ENCODE assay signal across 12 cellular contexts in genomic region chr9:128008171-128008570, GRCh38. TPM values are rescaled to one million over a fixed set of nuclear protein-coding genes. Genes with fewer than 3 reads are reported as not detected.
DNase-seq lines count a peak whose midpoint lies in the region; ATAC-seq, FAIRE-seq and TF ChIP-seq lines count a peak whose summit lies in the region.
"Had no signal": no experiment of that assay in that cellular context is flagged by ENCODE, and none has a peak within 500 bp of the region (broad histone marks: within the 10 kb centered on the region; RNA-seq: fewer than 3 reads in every experiment).

No MANE protein-coding gene starts in this region.

- DNase-seq in activated naive CD4-positive, alpha-beta T cell (lab: John Stamatoyannopoulos, UW) = no peak
- DNase-seq in Peyer's patch (no peak), H1 (ENCODE audit: low read depth in 1 of 2, low spot score in 2 of 2) (no peak), NOMO-1 treated with DMSO at 0.1 percent for 48 hours (lab: John Stamatoyannopoulos, UW; ENCODE audit: unreplicated experiment) (no peak), DMS 273 treated with DMSO at 0.1 percent for 48 hours (lab: John Stamatoyannopoulos, UW) (no peak), sciatic nerve (ENCODE audit: low spot score) (no peak)
- DNase-seq: islet precursor cell, NCI-H2171 had no signal

- no peak overlapping the region for H2BK5ac ChIP-seq in H1 (ENCODE audit: low read depth, low read length)

- H3K4me3 Mint-ChIP-seq in activated naive CD4-positive, alpha-beta T cell treated with anti-CD3 and anti-CD28 coated beads, Interleukin-2, amount 50 U/mL, for 24 hours = peak overlapping the region; percentile 85

- no peaks in the 10 kb centered on the region for H4K20me1 ChIP-seq in H1 (replicated peaks in 1 of 2; ENCODE audit: control insufficient read depth in 1 of 2, insufficient read depth in 2 of 2, low read length in 2 of 2)

- H3K27me3 ChIP-seq in Peyer's patch = no peaks in the 10 kb centered on the region
- no peaks in the 10 kb centered on the region for H3K27me3 ChIP-seq in H1 (replicated peaks in 1 of 4; ENCODE audit: control insufficient read depth in 3 of 4, extremely low read depth in 1 of 4, insufficient read depth in 3 of 4, low read length in 3 of 4)
- no peaks in the 10 kb centered on the region for H3K27me3 ChIP-seq in thymus (ENCODE audit: control insufficient read depth, insufficient read depth)

- no peak overlapping the region for H3K4ac ChIP-seq in H1 (replicated peaks; ENCODE audit: insufficient read length, low read depth, low read length)

- POLR2A ChIA-PET in H1 (lab: Charles Lee; ENCODE audit: partially characterized antibody) = no interaction called here

- no peak overlapping the region for H2BK12ac ChIP-seq in H1 (ENCODE audit: low read depth, low read length)

- H3K36me3 ChIP-seq in Peyer's patch (no peaks in the 10 kb centered on the region), H1 (ENCODE audit: control insufficient read depth in 2 of 4, insufficient read depth in 4 of 4, low read length in 3 of 4) (no peaks in the 10 kb centered on the region), thymus (ENCODE audit: control insufficient read depth, insufficient read depth) (no peaks in the 10 kb centered on the region)

- no peaks in the 10 kb centered on the region for H3K27me3 Mint-ChIP-seq in activated naive CD4-positive, alpha-beta T cell treated with anti-CD3 and anti-CD28 coated beads, Interleukin-2, amount 50 U/mL, for 24 hours

- no peaks in the 10 kb centered on the region for H3K9me3 Mint-ChIP-seq in activated naive CD4-positive, alpha-beta T cell treated with anti-CD3 and anti-CD28 coated beads, Interleukin-2, amount 50 U/mL, for 24 hours

- H3K4me1 Mint-ChIP-seq in activated naive CD4-positive, alpha-beta T cell treated with anti-CD3 and anti-CD28 coated beads, Interleukin-2, amount 50 U/mL, for 24 hours = peaks cover 72% of the 10 kb centered on the region

- H3K9me3 ChIP-seq in Peyer's patch = no peaks in the 10 kb centered on the region
- H3K9me3 ChIP-seq in H1 (ENCODE audit: insufficient read depth in 2 of 2, low read depth in 1 of 2, low read length in 1 of 2) = peaks cover 0 to 3% of the 10 kb centered on the region in 2 experiments; a peak in 1 of 4 replicates
- H3K9me3 ChIP-seq in thymus (ENCODE audit: control insufficient read depth) = no peaks in the 10 kb centered on the region

- H2BK120ac ChIP-seq in H1 (replicated peaks; ENCODE audit: low read depth, low read length) = no peak overlapping the region

- TF ChIP-seq EP300 in H1 (IDR thresholded peaks at IDR 0.05; ENCODE audit: borderline replicate concordance in 1 of 2, low read depth in 2 of 2, low read length in 2 of 2) = no peak

- CTCF ChIA-PET in H1 (lab: Charles Lee; ENCODE audit: partially characterized antibody) = interaction anchor here (0.9 to 2.1 kb wide), 3 partner anchors 27 to 65 kb away, joined by 3 to 10 read pairs (median 3); no protein-coding TSS in a partner anchor

- H3K4me2 ChIP-seq in H1 (ENCODE audit: insufficient read depth in 1 of 2, low read depth in 2 of 2, low read length in 2 of 2) = no peak overlapping the region

- no peak overlapping the region for H2BK15ac ChIP-seq in H1 (ENCODE audit: low read length)

- intact Hi-C loops in sciatic nerve (cut with DNase I) = no loop called here

- H3K14ac ChIP-seq in H1 (ENCODE audit: insufficient read length) = no peak overlapping the region

- H3K27ac ChIP-seq in Peyer's patch (peak overlapping the region; percentile 45 to 85 (median 76)), H1 (ENCODE audit: low read depth, low read length) (no peak overlapping the region), thymus (ENCODE audit: low read depth) (peak overlapping the region; percentile 98)

- no peak overlapping the region for H3K18ac ChIP-seq in H1 (ENCODE audit: extremely low read depth, low read length)

- no peak overlapping the region for H2AFZ ChIP-seq in H1 (ENCODE audit: low read length)

- H3K4me1 ChIP-seq in Peyer's patch (peaks cover 0 to 38% (median 25%) of the 10 kb centered on the region in 4 donors), H1 (replicated peaks in 1 of 4; ENCODE audit: control insufficient read depth in 3 of 4, insufficient read depth in 4 of 4, low read length in 3 of 4) (peaks cover 4 to 7% (median 6%) of the 10 kb centered on the region in 4 experiments; a peak in 6 of 7 replicates), thymus (ENCODE audit: control insufficient read depth, insufficient read depth, low read length) (peaks cover 20% of the 10 kb centered on the region)

- H4K5ac ChIP-seq in H1 (ENCODE audit: insufficient read length, low read depth, low read length) = no peak overlapping the region

- 0 out of 2 replicates have a peak overlapping the region, but pooled peaks have one; percentile 9 for H2BK20ac ChIP-seq in H1 (ENCODE audit: low read length)

- H3K23me2 ChIP-seq in H1 (ENCODE audit: low read depth, low read length) = no peaks in the 10 kb centered on the region

- no peak overlapping the region for H3K56ac ChIP-seq in H1 (replicated peaks; ENCODE audit: insufficient read length, low read depth, low read length)

- peaks cover 3% of the 10 kb centered on the region for H3K36me3 Mint-ChIP-seq in activated naive CD4-positive, alpha-beta T cell treated with anti-CD3 and anti-CD28 coated beads, Interleukin-2, amount 50 U/mL, for 24 hours

- no peaks in the 10 kb centered on the region for H3K79me1 ChIP-seq in H1 (ENCODE audit: low read depth, low read length)

- no peak overlapping the region for H2AK5ac ChIP-seq in H1 (ENCODE audit: low read depth, low read length)

- H3K27ac Mint-ChIP-seq in activated naive CD4-positive, alpha-beta T cell treated with anti-CD3 and anti-CD28 coated beads, Interleukin-2, amount 50 U/mL, for 24 hours = peak overlapping the region; percentile 97

- 88% methylated on average over 4 of the region's 5 CpGs; no CpG with 5 or more reads in 1 of the 2 experiments for WGBS in H1 (ENCODE audit: extremely low coverage in 1 of 2, insufficient coverage in 1 of 2, insufficient read length in 1 of 2, insufficient replicate concordance in 2 of 2, low coverage in 1 of 2, low lambda C conversion rate in 2 of 2, missing lambda C conversion rate in 1 of 2), 2 experiments
- 90% methylated on average over 5 of the region's 5 CpGs for WGBS in thymus

- H4K8ac ChIP-seq in H1 (ENCODE audit: extremely low read depth, insufficient read depth, low read length) = no peak overlapping the region

- TF ChIP-seq POLR2A in Peyer's patch (IDR thresholded peaks at IDR 0.05) (no peak), H1 (IDR thresholded peaks at IDR 0.05; ENCODE audit: control extremely low read depth in 1 of 2, low read depth in 2 of 2, low read length in 2 of 2) (no peak)

- TF ChIP-seq RAD21 in H1 (IDR thresholded peaks at IDR 0.05 in 1 of 2, conservative IDR thresholded peaks at IDR 0.05 in 1 of 2; ENCODE audit: low read depth in 2 of 2, low read length in 2 of 2) = no peak

- TF ChIP-seq CTCF in Peyer's patch (IDR thresholded peaks at IDR 0.05) = no peak
- TF ChIP-seq CTCF in H1 (IDR thresholded peaks at IDR 0.05; ENCODE audit: control extremely low read depth in 1 of 3, insufficient read depth in 1 of 3, low read depth in 1 of 3, low read length in 3 of 3) = no peak

- no peak overlapping the region for H3K9ac ChIP-seq in H1 (replicated peaks in 1 of 4; ENCODE audit: extremely low read depth in 1 of 4, low read depth in 3 of 4, low read length in 3 of 4)

- no peak overlapping the region for H3K23ac ChIP-seq in H1 (ENCODE audit: insufficient read length)

- H3K4me3 ChIP-seq in Peyer's patch = no peak overlapping the region
- no peak overlapping the region for H3K4me3 ChIP-seq in H1 (ENCODE audit: extremely low read depth in 1 of 4, insufficient read depth in 2 of 4, low read depth in 3 of 4, low read length in 4 of 4)
- H3K4me3 ChIP-seq in thymus (ENCODE audit: low read length) = no peak overlapping the region

- no peak overlapping the region for H4K91ac ChIP-seq in H1 (replicated peaks; ENCODE audit: insufficient read length, low read length)

- no peak for ATAC-seq in sciatic nerve

- FAIRE-seq in H1 (lab: Jason Lieb, UNC) = no peak
- FAIRE-seq: colon, TTC549 had no signal

- H3K79me2 ChIP-seq in H1 (ENCODE audit: control insufficient read depth in 1 of 2, insufficient read depth in 2 of 2, low read length in 2 of 2) = no peaks in the 10 kb centered on the region

RNA-seq across cellular contexts. Expression of gene EEIG1, which starts 27.4 kb away (rescaled TPM):
- total RNA-seq in Peyer's patch (100 to 1,000 TPM in 3 of 4 donors, 10 to 100 TPM in 1; 71.8 to 219 (median 122) TPM), sciatic nerve (96.8 TPM)
- 50.8 and 51.3 TPM in 2 replicates for total RNA-seq in H1 (2021; fragmentation: NEBNext Ultra II Directional; extraction: Animal tissue kit (Norgen Biotek cat#: 25700))
- polyA plus RNA-seq in H1 (2011; rRNA removed) (29.8 and 61.0 TPM in 2 replicates), thymus (51.4 TPM)
- polyA plus RNA-seq in H1 (2011; cell fraction: cytosol; rRNA removed) = 21.7 TPM
- polyA plus RNA-seq in H1 (2011; cell fraction: nucleus; rRNA removed) = 44.6 TPM
- 25.4 to 46.5 TPM (median 38.1 TPM) in 4 replicates for polyA plus RNA-seq in H1 (2012, experiment 1 of 2)
- 23.9 TPM for polyA plus RNA-seq in H1 (2012, experiment 2 of 2)
- 23.7 TPM for polyA plus RNA-seq in H1 (2013, experiment 1 of 2)
- 21.4 TPM for polyA plus RNA-seq in H1 (2013, experiment 2 of 2)
- 17.4 and 17.6 TPM in 2 replicates for polyA minus RNA-seq in H1 (2011; rRNA and poly(A)+ RNA removed)
- polyA minus RNA-seq in H1 (2011; cell fraction: cytosol; rRNA and poly(A)+ RNA removed) = 13.5 TPM
- 20.7 TPM for polyA minus RNA-seq in H1 (2011; cell fraction: nucleus; rRNA and poly(A)+ RNA removed)

RNA-seq across cellular contexts. Expression of gene NAIF1, which starts 58.9 kb away (rescaled TPM):
- total RNA-seq in Peyer's patch = 10 to 100 TPM in 2 of 4 donors, 1 to 10 TPM in 2; 7.4 to 26.1 (median 11.8) TPM
- 8.7 and 11.6 TPM in 2 replicates for total RNA-seq in H1 (2021; fragmentation: NEBNext Ultra II Directional; extraction: Animal tissue kit (Norgen Biotek cat#: 25700))
- polyA plus RNA-seq in H1 (2011; rRNA removed) = 9.0 and 11.2 TPM in 2 replicates
- polyA plus RNA-seq in H1 (2011; cell fraction: cytosol; rRNA removed) = 12.5 TPM
- 10.5 TPM for polyA plus RNA-seq in H1 (2011; cell fraction: nucleus; rRNA removed)
- polyA plus RNA-seq in H1 (2012, experiment 1 of 2) = 7.3 to 9.9 TPM (median 9.4 TPM) in 4 replicates
- 7.0 TPM for polyA plus RNA-seq in H1 (2012, experiment 2 of 2)
- polyA plus RNA-seq in H1 (2013, experiment 1 of 2) = 5.9 TPM
- polyA plus RNA-seq in H1 (2013, experiment 2 of 2) = 5.8 TPM
- 8.0 and 10.2 TPM in 2 replicates for polyA minus RNA-seq in H1 (2011; rRNA and poly(A)+ RNA removed)
- polyA minus RNA-seq in H1 (2011; cell fraction: cytosol; rRNA and poly(A)+ RNA removed) = 6.5 TPM
- 5.1 TPM for polyA minus RNA-seq in H1 (2011; cell fraction: nucleus; rRNA and poly(A)+ RNA removed)
- polyA plus RNA-seq in thymus = 11.5 TPM
- total RNA-seq in sciatic nerve = 7.8 TPM

RNA-seq across cellular contexts. Expression of gene SLC25A25, which starts 59.9 kb away (rescaled TPM):
- 10 to 100 TPM; 18.2 to 44.1 (median 28.2) TPM for total RNA-seq in Peyer's patch
- 16.8 and 18.5 TPM in 2 replicates for total RNA-seq in H1 (2021; fragmentation: NEBNext Ultra II Directional; extraction: Animal tissue kit (Norgen Biotek cat#: 25700))
- polyA plus RNA-seq in H1 (2011; rRNA removed) = 6.5 and 10.0 TPM in 2 replicates
- polyA plus RNA-seq in H1 (2011; cell fraction: cytosol; rRNA removed) = 13.4 TPM
- polyA plus RNA-seq in H1 (2011; cell fraction: nucleus; rRNA removed) = 20.4 TPM
- 13.0 to 16.1 TPM (median 14.5 TPM) in 4 replicates for polyA plus RNA-seq in H1 (2012, experiment 1 of 2)
- 11.4 TPM for polyA plus RNA-seq in H1 (2012, experiment 2 of 2)
- 6.5 TPM for polyA plus RNA-seq in H1 (2013, experiment 1 of 2)
- 6.8 TPM for polyA plus RNA-seq in H1 (2013, experiment 2 of 2)
- polyA minus RNA-seq in H1 (2011; rRNA and poly(A)+ RNA removed) = 11.8 and 11.9 TPM in 2 replicates
- 15.9 TPM for polyA minus RNA-seq in H1 (2011; cell fraction: cytosol; rRNA and poly(A)+ RNA removed)
- 11.6 TPM for polyA minus RNA-seq in H1 (2011; cell fraction: nucleus; rRNA and poly(A)+ RNA removed)
- polyA plus RNA-seq in thymus = 12.3 TPM
- total RNA-seq in sciatic nerve = 21.0 TPM
